In genomic region chr17:41794603-41794975, GRCh38 we compare ENCODE assay signal across 2 cellular contexts.
TF ChIP-seq lines count a peak whose summit lies in the region.

No MANE protein-coding gene starts in this region.

TF ChIP-seq in A549, 52 proteins besides CTCF, POLR2A, EP300 and RAD21:
- no peak for TF ChIP-seq BHLHE40 (IDR thresholded peaks at IDR 0.05; ENCODE audit: low read depth, low read length)
- TF ChIP-seq ZFP36 (IDR thresholded peaks at IDR 0.05; ENCODE audit: borderline replicate concordance, partially characterized antibody): peak; percentile 25
- no peak for TF ChIP-seq CBX2 (IDR thresholded peaks at IDR 0.05; ENCODE audit: borderline replicate concordance, low read depth)

TF ChIP-seq in IMR-90, 13 proteins besides CTCF, POLR2A, EP300 and RAD21:
- TF ChIP-seq BHLHE40 (IDR thresholded peaks at IDR 0.05; ENCODE audit: low read depth, low read length) (no peak), FOS (IDR thresholded peaks at IDR 0.05; ENCODE audit: low read depth, low read length) (no peak), NFE2L2 (IDR thresholded peaks at IDR 0.05; ENCODE audit: low read depth, low read length) (no peak), MXI1 (IDR thresholded peaks at IDR 0.05; ENCODE audit: borderline replicate concordance, low read depth, low read length) (no peak), RFX5 (IDR thresholded peaks at IDR 0.05; ENCODE audit: low read depth, low read length) (no peak), RCOR1 (IDR thresholded peaks at IDR 0.05; ENCODE audit: insufficient replicate concordance, low read length) (no peak), USF2 (IDR thresholded peaks at IDR 0.05; ENCODE audit: low read depth, low read length) (no peak), MAFK (IDR thresholded peaks at IDR 0.05; ENCODE audit: low read depth, low read length) (no peak), CHD1 (IDR thresholded peaks at IDR 0.05; ENCODE audit: low read depth, low read length) (no peak), SMC3 (IDR thresholded peaks at IDR 0.05; ENCODE audit: low read depth, low read length) (no peak)
